Comparison of ENCODE assay signal across 14 cellular contexts in genomic region chr4:101252721-101253120, GRCh38.
DNase-seq lines count a peak whose midpoint lies in the region; ATAC-seq, FAIRE-seq and TF ChIP-seq lines count a peak whose summit lies in the region.
"Had no signal": no experiment of that assay in that cellular context is flagged by ENCODE, and none has a peak within 500 bp of the region (broad histone marks: within the 10 kb centered on the region; RNA-seq: fewer than 3 reads in every experiment).

No MANE protein-coding gene starts in this region.

- H3K9me1 ChIP-seq in IMR-90 (ENCODE audit: insufficient read depth, low read length), result no peaks in the 10 kb centered on the region

- H4K5ac ChIP-seq in IMR-90 (ENCODE audit: low read depth, low read length), result no peak overlapping the region

- H3K9ac ChIP-seq in IMR-90 (ENCODE audit: low read depth, low read length), result no peak overlapping the region

- H3K14ac ChIP-seq in IMR-90 (replicated peaks; ENCODE audit: low read depth, low read length), result no peak overlapping the region

- H3K36me3 Mint-ChIP-seq in activated CD4-positive, alpha-beta T cell treated with anti-CD3 and anti-CD28 coated beads, Interleukin-2, amount 10 ng/mL, durations not matched to agents 24 days and 14 days (ENCODE audit: low read depth), result no peaks in the 10 kb centered on the region

- H3K4me2 ChIP-seq in IMR-90 (ENCODE audit: low read depth, low read length), result 0 out of 2 replicates have a peak overlapping the region, but pooled peaks have one; percentile 5

- H2BK20ac ChIP-seq in IMR-90 (ENCODE audit: low read depth, low read length), result no peak overlapping the region

- no peaks in the 10 kb centered on the region for H3K9me3 Mint-ChIP-seq in activated CD4-positive, alpha-beta T cell treated with anti-CD3 and anti-CD28 coated beads, Interleukin-2, amount 10 ng/mL, durations not matched to agents 24 days and 14 days

- H2AK5ac ChIP-seq in IMR-90 (ENCODE audit: low read depth, low read length), result no peak overlapping the region

- no peaks in the 10 kb centered on the region for H3K9me3 ChIP-seq in IMR-90 (ENCODE audit: control insufficient read depth, insufficient read depth, low read length)
- H3K9me3 ChIP-seq: HAP-1, neutrophil had no signal

- peaks cover 3% of the 10 kb centered on the region for H3K27me3 Mint-ChIP-seq in activated CD4-positive, alpha-beta T cell treated with anti-CD3 and anti-CD28 coated beads, Interleukin-2, amount 10 ng/mL, durations not matched to agents 24 days and 14 days

- intact Hi-C loops in IMR-90 (cut with micrococcal nuclease), result no loop called here
- intact Hi-C loops in activated CD4-positive, alpha-beta T cell treated with anti-CD3 and anti-CD28 coated beads, Interleukin-2, amount 10 ng/mL, durations not matched to agents 24 days and 14 days (cut with micrococcal nuclease), result no loop called here

- BruUV-seq in IMR-90 (replicated peaks; lab: Mats Ljungman, UMichigan), result no TSS peak

- no peak overlapping the region for H3K56ac ChIP-seq in IMR-90 (ENCODE audit: extremely low read depth, insufficient read depth, low read length)

- H3K18ac ChIP-seq in IMR-90 (ENCODE audit: low read depth, low read length), result no peak overlapping the region

- H4K20me1 ChIP-seq in IMR-90 (ENCODE audit: insufficient read depth, low read length), result peaks cover 3% of the 10 kb centered on the region; the same call in 1 of the 2 replicates

- H2AK9ac ChIP-seq in IMR-90 (replicated peaks; ENCODE audit: low read depth, low read length, poor library complexity), result no peak overlapping the region

- H2BK120ac ChIP-seq in IMR-90 (ENCODE audit: low read depth, low read length), result no peak overlapping the region

- no peak for TF ChIP-seq POLR2A in IMR-90 (IDR thresholded peaks at IDR 0.05; ENCODE audit: low read depth, low read length)

- WGBS in IMR-90 (ENCODE audit: extremely low coverage in 2 of 2, insufficient read length in 1 of 2), 2 experiments, result no CpG with 5 or more reads among the region's 2 CpGs

- in situ Hi-C loops in IMR-90 (cut with MboI; ENCODE audit: low sequenced_read_pairs), result no loop called here

- no peak overlapping the region for H4K8ac ChIP-seq in IMR-90 (ENCODE audit: low read depth in 2 of 2, low read length in 2 of 2)

- no peak overlapping the region for H2AFZ ChIP-seq in IMR-90 (replicated peaks; ENCODE audit: low read length, poor library complexity)

- TF ChIP-seq CTCF in IMR-90 (conservative IDR thresholded peaks at IDR 0.05; ENCODE audit: low read depth, low read length), result no peak

- H3K79me1 ChIP-seq in IMR-90 (ENCODE audit: low read depth in 1 of 2, low read length in 2 of 2), result peaks cover 13 to 24% of the 10 kb centered on the region in 2 experiments; a peak in 3 of 4 replicates

- no peak overlapping the region for H3K4ac ChIP-seq in IMR-90 (ENCODE audit: low read depth, low read length)

- H2BK5ac ChIP-seq in IMR-90 (ENCODE audit: low read depth, low read length, poor library complexity, severe bottlenecking), result no peak overlapping the region

- H3K4me3 ChIP-seq in IMR-90 (ENCODE audit: insufficient read depth, low read depth, low read length), result no peak overlapping the region
- H3K4me3 ChIP-seq: HAP-1 had no signal

- H3K27ac ChIP-seq in IMR-90 (ENCODE audit: insufficient read depth, low read length), result no peak overlapping the region
- H3K27ac ChIP-seq: neutrophil had no signal

- TF ChIP-seq RAD21 in IMR-90 (IDR thresholded peaks at IDR 0.05; ENCODE audit: low read length), result no peak

- H4K91ac ChIP-seq in IMR-90 (ENCODE audit: insufficient read depth, low read depth, low read length), result no peak overlapping the region

- FAIRE-seq in GM18507 (lab: Jason Lieb, UNC), result peak; percentile 5

- DNase-seq in AG08395 (ENCODE audit: low spot score), result peak; percentile 17
- no peak for DNase-seq in GM18507 (ENCODE audit: extremely low spot score, insufficient read length, low read depth)
- DNase-seq in IMR-90, result peak; percentile 43
- DNase-seq in fibroblast of peridontal ligament (ENCODE audit: extremely low read depth), result peak; percentile 32
- no peak for DNase-seq in OCI-M2 (lab: John Stamatoyannopoulos, UW; ENCODE audit: unreplicated experiment)
- no peak for DNase-seq in activated CD4-positive, alpha-beta T cell treated with anti-CD3 and anti-CD28 coated beads, Interleukin-2, amount 10 ng/mL, durations not matched to agents 24 days and 14 days
- no peak for DNase-seq in MV-4-11 (lab: John Stamatoyannopoulos, UW)
- DNase-seq: C1 segment of cervical spinal cord; left colon; stimulated activated CD4-positive, alpha-beta T cell treated with anti-CD3 and anti-CD28 coated beads, Interleukin-15, amount 100 ng/mL, for 24 hours; stimulated activated CD8-positive, alpha-beta memory T cell treated with anti-CD3 and anti-CD28 coated beads, Interleukin-4, amount 100 ng/mL, for 48 hours had no signal

- H3K4me1 Mint-ChIP-seq in activated CD4-positive, alpha-beta T cell treated with anti-CD3 and anti-CD28 coated beads, Interleukin-2, amount 10 ng/mL, durations not matched to agents 24 days and 14 days, result no peaks in the 10 kb centered on the region

- no peak overlapping the region; the same call in 1 of the 2 replicates for H3K23ac ChIP-seq in IMR-90 (ENCODE audit: low read depth, low read length)

- dilution Hi-C loops in IMR-90 (cut with HindIII; ENCODE audit: low sequenced_read_pairs, unreplicated experiment), result no loop called here

- H3K4me3 Mint-ChIP-seq in activated CD4-positive, alpha-beta T cell treated with anti-CD3 and anti-CD28 coated beads, Interleukin-2, amount 10 ng/mL, durations not matched to agents 24 days and 14 days, result no peak overlapping the region

- no peak overlapping the region for H2BK15ac ChIP-seq in IMR-90 (ENCODE audit: low read depth, low read length)

- no peak overlapping the region for H3K27ac Mint-ChIP-seq in activated CD4-positive, alpha-beta T cell treated with anti-CD3 and anti-CD28 coated beads, Interleukin-2, amount 10 ng/mL, durations not matched to agents 24 days and 14 days

- no peaks in the 10 kb centered on the region for H3K27me3 ChIP-seq in IMR-90 (ENCODE audit: control insufficient read depth, insufficient read depth, low read length)
- H3K27me3 ChIP-seq: neutrophil had no signal

- H3K4me1 ChIP-seq in IMR-90 (ENCODE audit: control insufficient read depth, insufficient read depth, low read length), result peaks cover 3% of the 10 kb centered on the region
- H3K4me1 ChIP-seq: HAP-1 had no signal

- H3K36me3 ChIP-seq in IMR-90 (ENCODE audit: control insufficient read depth, insufficient read depth, low read length), result no peaks in the 10 kb centered on the region
- H3K36me3 ChIP-seq: HAP-1, neutrophil had no signal

- CTCF ChIA-PET in IMR-90 (lab: Yijun Ruan, JAX), result interaction anchor here (0.9 kb wide), 1 partner anchor 726 kb away, joined by 3 read pairs; no protein-coding TSS in a partner anchor

- POLR2A ChIA-PET in IMR-90 (lab: Charles Lee; ENCODE audit: unreplicated experiment), result no interaction called here

- ATAC-seq in IMR-90 (ENCODE audit: low read depth) (peak; percentile 68), HG03039 (IDR thresholded peaks at IDR 0.05; ENCODE audit: unreplicated experiment) (no peak)
- ATAC-seq: left colon had no signal

TF ChIP-seq in IMR-90, 13 proteins besides CTCF, POLR2A, EP300 and RAD21:
- TF ChIP-seq CHD1 (IDR thresholded peaks at IDR 0.05; ENCODE audit: low read depth, low read length), result no peak
- TF ChIP-seq BHLHE40 (IDR thresholded peaks at IDR 0.05; ENCODE audit: low read depth, low read length), result no peak
TF ChIP-seq in IMR-90: peak in this region for 0.

Comparison
In these comparisons a context has a peak if more than half of its experiments do, and no peak if none do; other contexts are left out.
1. DNase-seq: peak in AG08395 (single experiment), IMR-90 (single experiment) and fibroblast of peridontal ligament (single experiment); none in GM18507 (single experiment), OCI-M2 (single experiment), activated CD4-positive, alpha-beta T cell treated with anti-CD3 and anti-CD28 coated beads, Interleukin-2, amount 10 ng/mL, durations not matched to agents 24 days and 14 days (single experiment) and MV-4-11 (single experiment).